18 cellular contexts compared by ENCODE assay signal in genomic region chr5:145553177-145553576, GRCh38.
DNase-seq lines count a peak whose midpoint lies in the region; ATAC-seq, FAIRE-seq and TF ChIP-seq lines count a peak whose summit lies in the region.
"Had no signal": no experiment of that assay in that cellular context is flagged by ENCODE, and none has a peak within 500 bp of the region (broad histone marks: within the 10 kb centered on the region; RNA-seq: fewer than 3 reads in every experiment).

No MANE protein-coding gene starts in this region.

- H3K27me3 ChIP-seq in bronchial epithelial cell (ENCODE audit: control insufficient read depth, insufficient read depth, low read length), result no peaks in the 10 kb centered on the region
- no peaks in the 10 kb centered on the region for H3K27me3 ChIP-seq in stomach
- H3K27me3 ChIP-seq: BLaER1 treated with 17β-estradiol and CSF1 and Interleukin-3, amounts not matched to agents 10 nM and 100 nM had no signal

- ATAC-seq in esophagus mucosa, result peak; percentile 99
- peak; percentile 54 for ATAC-seq in left colon
- ATAC-seq: CD8-positive, alpha-beta T cell had no signal

- H3K36me3 ChIP-seq in bronchial epithelial cell (ENCODE audit: control insufficient read depth, insufficient read depth, low read length) (no peaks in the 10 kb centered on the region), stomach (no peaks in the 10 kb centered on the region)
- H3K36me3 ChIP-seq: BLaER1 treated with 17β-estradiol and CSF1 and Interleukin-3, amounts not matched to agents 10 nM and 100 nM had no signal

- H3K27ac ChIP-seq in stomach, result no peak overlapping the region
- H3K27ac ChIP-seq: BLaER1 treated with 17β-estradiol and CSF1 and Interleukin-3, amounts not matched to agents 10 nM and 100 nM had no signal

- TF ChIP-seq EP300 in stomach (IDR thresholded peaks at IDR 0.05), result no peak

- intact Hi-C loops in left colon (cut with DNase I, micrococcal nuclease), result no loop called here
- intact Hi-C loops in stomach (cut with DNase I; ENCODE audit: low total_unique reads), result no loop called here

- no peak for TF ChIP-seq POLR2A in stomach (IDR thresholded peaks at IDR 0.05)

- H3K4me1 ChIP-seq in stomach, result peaks cover 0 to 8% (median 5%) of the 10 kb centered on the region in 4 donors
- H3K4me1 ChIP-seq: BLaER1 treated with 17β-estradiol and CSF1 and Interleukin-3, amounts not matched to agents 10 nM and 100 nM had no signal

- H3K4me3 ChIP-seq in bronchial epithelial cell (ENCODE audit: low read depth, low read length), result no peak overlapping the region
- H3K4me3 ChIP-seq in stomach, result no peak overlapping the region
- H3K4me3 ChIP-seq: BLaER1 treated with 17β-estradiol and CSF1 and Interleukin-3, amounts not matched to agents 10 nM and 100 nM had no signal

- 80 to 94% (median 82%) methylated on average over 2 of the region's 2 CpGs for WGBS in stomach, 5 donors

- DNase-seq in bronchial epithelial cell (ENCODE audit: low read depth) (peak; percentile 73), left colon (no peak), stomach (peak; percentile 25), NCI-H1105 treated with DMSO at 0.1 percent for 48 hours (lab: John Stamatoyannopoulos, UW) (no peak), activated gamma-delta T cell (lab: John Stamatoyannopoulos, UW) (no peak), D341Med (ENCODE audit: low spot score) (no peak)
- DNase-seq: Calu3; CD8-positive, alpha-beta T cell; DMS 273 treated with DMSO at 0.1 percent for 48 hours; DMS53; DND-41; EL; H9 had no signal

- H3K9me3 ChIP-seq in stomach, result no peaks in the 10 kb centered on the region
- H3K9me3 ChIP-seq: BLaER1 treated with 17β-estradiol and CSF1 and Interleukin-3, amounts not matched to agents 10 nM and 100 nM had no signal

- no peak for FAIRE-seq in bronchial epithelial cell (lab: Jason Lieb, UNC)
- FAIRE-seq: GM12891, GM19239, H1 had no signal

- TF ChIP-seq CTCF in bronchial epithelial cell (IDR thresholded peaks at IDR 0.05; ENCODE audit: insufficient read depth, low read length, severe bottlenecking) (no peak), stomach (IDR thresholded peaks at IDR 0.05) (no peak)

Comparison
In these comparisons a context has a peak if more than half of its experiments do, and no peak if none do; other contexts are left out.
1. DNase-seq: peak in bronchial epithelial cell (single experiment) and stomach (single experiment); none in left colon (0 of 2), NCI-H1105 treated with DMSO at 0.1 percent for 48 hours (single experiment), activated gamma-delta T cell (single experiment) and D341Med (single experiment).